19 cellular contexts compared by ENCODE assay signal in the genomic region with DNA sequence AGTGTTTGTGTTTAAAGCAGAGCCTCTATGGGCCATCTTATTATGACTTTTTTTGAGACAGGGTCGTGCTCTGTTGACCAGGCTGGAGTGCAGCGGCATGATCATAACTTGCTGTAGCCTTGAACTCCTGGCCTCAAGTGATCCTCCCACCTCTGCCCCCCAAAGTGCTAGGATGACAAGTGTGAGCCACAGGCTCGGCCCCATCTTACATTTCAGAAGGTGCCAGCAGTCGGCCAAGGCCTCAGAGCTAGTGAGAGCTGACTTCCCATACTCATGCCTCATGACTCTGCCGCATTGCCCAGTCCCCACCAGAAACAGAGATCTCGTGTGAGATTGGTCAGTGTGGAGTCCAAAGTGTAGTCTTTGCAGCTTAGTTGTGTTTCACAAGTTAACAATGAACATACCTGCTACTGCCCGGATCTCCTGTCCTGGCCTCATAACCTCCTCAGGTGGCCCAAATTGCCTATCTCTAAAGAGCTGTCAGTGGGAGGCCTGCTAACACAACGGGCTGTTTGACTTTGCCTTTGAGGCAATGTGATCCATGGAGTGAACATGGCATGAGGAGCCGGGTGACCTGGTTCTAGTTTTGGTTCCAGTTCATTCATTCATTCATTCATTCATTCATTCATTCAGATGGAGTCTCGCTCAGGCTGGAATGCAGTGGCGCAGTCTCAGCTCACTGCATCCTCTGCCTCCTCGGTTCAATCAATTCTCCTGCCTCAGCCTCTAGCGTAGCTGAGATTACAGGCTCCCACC. TPM values are rescaled to one million over a fixed set of nuclear protein-coding genes. Genes with fewer than 3 reads are reported as not detected.
DNase-seq lines count a peak whose midpoint lies in the region; ATAC-seq, FAIRE-seq and TF ChIP-seq lines count a peak whose summit lies in the region.
"Had no signal": no experiment of that assay in that cellular context is flagged by ENCODE, and none has a peak within 500 bp of the region (broad histone marks: within the 10 kb centered on the region; RNA-seq: fewer than 3 reads in every experiment).

No MANE protein-coding gene starts in this region.

- H3K27me3 Mint-ChIP-seq in immature natural killer cell (ENCODE audit: low read depth in 3 of 3), result peaks cover 0 to 11% (median 9%) of the 10 kb centered on the region in 3 donors

- H3K27ac ChIP-seq in HEK293 (ENCODE audit: extremely low read depth, low read depth, low read length), result no peak overlapping the region
- no peak overlapping the region for H3K27ac ChIP-seq in GM12878 (ENCODE audit: control insufficient read depth, insufficient read depth)
- H3K27ac ChIP-seq in foreskin keratinocyte, result peak overlapping the region; percentile 87
- peak overlapping the region; percentile 82 for H3K27ac ChIP-seq in smooth muscle cell (ENCODE audit: low read depth)
- H3K27ac ChIP-seq: KMS-11, SJSA1 had no signal

- H3K4me3 Mint-ChIP-seq in immature natural killer cell, result no peak overlapping the region

- TF ChIP-seq EP300 in GM12878 (IDR thresholded peaks at IDR 0.05; ENCODE audit: borderline replicate concordance in 1 of 2, control insufficient read depth in 1 of 2, low read depth in 2 of 2, low read length in 2 of 2), result no peak

- no peak for TF ChIP-seq CTCF in HEK293 (tag by site-specific recombination; IDR thresholded peaks at IDR 0.05)
- TF ChIP-seq CTCF in GM12878 (IDR thresholded peaks at IDR 0.05 in 2 of 3, conservative IDR thresholded peaks at IDR 0.05 in 1 of 3; ENCODE audit: control insufficient read depth in 2 of 3, extremely low read depth in 1 of 3, insufficient read depth in 1 of 3, low read depth in 3 of 3, low read length in 3 of 3), result no peak
- TF ChIP-seq CTCF in foreskin keratinocyte (conservative IDR thresholded peaks at IDR 0.05), result no peak
- TF ChIP-seq CTCF in smooth muscle cell (IDR thresholded peaks at IDR 0.05; ENCODE audit: borderline replicate concordance, insufficient read depth, poor library complexity, severe bottlenecking), result no peak

- no peak overlapping the region for H3K4me3 ChIP-seq in HEK293 (ENCODE audit: low read depth, low read length)
- no peak overlapping the region for H3K4me3 ChIP-seq in GM12878
- no peak overlapping the region for H3K4me3 ChIP-seq in smooth muscle cell
- H3K4me3 ChIP-seq: SJSA1 had no signal

- TF ChIP-seq POLR2A in GM12878 (IDR thresholded peaks at IDR 0.05; ENCODE audit: low read depth, low read length), result no peak

- SMC1A ChIA-PET in GM12878 (lab: Charles Lee; ENCODE audit: uncharacterized antibody, unreplicated experiment), result no interaction called here

- peaks cover 2% of the 10 kb centered on the region for H3F3A ChIP-seq in smooth muscle cell (ENCODE audit: low read depth)

- H3K4me1 Mint-ChIP-seq in immature natural killer cell, result peaks cover 24 to 45% of the 10 kb centered on the region in 2 donors

- no peak for TF ChIP-seq RAD21 in GM12878 (IDR thresholded peaks at IDR 0.05; ENCODE audit: insufficient read depth, low read depth, low read length)

- peaks cover 0 to 8% (median 7%) of the 10 kb centered on the region in 3 donors for H3K36me3 Mint-ChIP-seq in immature natural killer cell

- H3K4me2 ChIP-seq in GM12878 (ENCODE audit: control insufficient read depth, insufficient read depth) (no peak overlapping the region), smooth muscle cell (no peak overlapping the region)
- H3K4me2 ChIP-seq: KMS-11 had no signal

- ATAC-seq in GM12878 (no peak), foreskin keratinocyte (no peak), HG03442 (IDR thresholded peaks at IDR 0.05; ENCODE audit: unreplicated experiment) (no peak)

- BruUV-seq in GM12878 (replicated peaks; lab: Mats Ljungman, UMichigan), result no TSS peak

- H3K4me1 ChIP-seq in HEK293 (ENCODE audit: control insufficient read depth, insufficient read depth, low read length) (no peaks in the 10 kb centered on the region), GM12878 (ENCODE audit: control insufficient read depth, insufficient read depth, low read length) (no peaks in the 10 kb centered on the region), foreskin keratinocyte (peaks cover 41% of the 10 kb centered on the region), smooth muscle cell (ENCODE audit: low read depth) (peaks cover 4% of the 10 kb centered on the region)

- WGBS in GM12878 (ENCODE audit: insufficient coverage, insufficient replicate concordance, low lambda C conversion rate, missing lambda C conversion rate), result 82% methylated on average over 13 of the region's 13 CpGs
- WGBS in smooth muscle cell (ENCODE audit: low lambda C conversion rate), result 93% methylated on average over 13 of the region's 13 CpGs

- H3K79me2 ChIP-seq in GM12878 (ENCODE audit: control insufficient read depth, insufficient read depth, low read length) (peaks cover 5% of the 10 kb centered on the region), smooth muscle cell (ENCODE audit: low read depth) (peaks cover 58% of the 10 kb centered on the region)

- H3K9me3 ChIP-seq in HEK293 (ENCODE audit: control insufficient read depth, insufficient read depth, low read depth, low read length) (no peaks in the 10 kb centered on the region), GM12878 (replicated peaks; ENCODE audit: control insufficient read depth, insufficient read depth, low read length) (no peaks in the 10 kb centered on the region), smooth muscle cell (replicated peaks; ENCODE audit: low read depth) (no peaks in the 10 kb centered on the region)
- H3K9me3 ChIP-seq: SJSA1 had no signal

- no peak for DNase-seq in GM12878 (ENCODE audit: low read depth, low spot score)
- DNase-seq in foreskin keratinocyte, result no peak
- no peak for DNase-seq in smooth muscle cell (lab: John Stamatoyannopoulos, UW; ENCODE audit: unreplicated experiment)
- no peak for DNase-seq in midbrain (lab: John Stamatoyannopoulos, UW)
- DNase-seq in immature natural killer cell, result no peak
- DNase-seq: ACHN, C1 segment of cervical spinal cord, DMS79, GOT3, NCI-H1048, NCI-H1436, NCI-H1930, NCI-H345, NCI-H524 treated with DMSO at 0.1 percent for 48 hours had no signal

- peaks cover 0 to 3% of the 10 kb centered on the region in 2 experiments; a peak in 1 of 3 replicates for H3K36me3 ChIP-seq in HEK293 (ENCODE audit: control insufficient read depth in 2 of 2, insufficient read depth in 1 of 2, low read length in 2 of 2)
- H3K36me3 ChIP-seq in GM12878 (ENCODE audit: control insufficient read depth in 2 of 2, insufficient read depth in 2 of 2, low read length in 1 of 2), result no peaks in the 10 kb centered on the region; a peak in 2 of 4 replicates
- H3K36me3 ChIP-seq in smooth muscle cell (ENCODE audit: low read depth), result no peaks in the 10 kb centered on the region
- H3K36me3 ChIP-seq: SJSA1 had no signal

- POLR2A ChIA-PET in HEK293 (lab: Yijun Ruan, JAX) (interaction anchor here (1.1 kb wide), 1 partner anchor 9 kb away, joined by 3 read pairs; no protein-coding TSS in a partner anchor), GM12878 (lab: Charles Lee) (no interaction called here)

- no peak for FAIRE-seq in GM12878 (lab: Jason Lieb, UNC)
- FAIRE-seq: D721Med had no signal

- H3K9ac ChIP-seq in GM12878 (ENCODE audit: control insufficient read depth, insufficient read depth, low read length) (no peak overlapping the region), smooth muscle cell (ENCODE audit: low read depth) (no peak overlapping the region)
- H3K9ac ChIP-seq: KMS-11 had no signal

- no peak overlapping the region for H2AFZ ChIP-seq in GM12878 (ENCODE audit: control insufficient read depth, low read depth, low read length)
- H2AFZ ChIP-seq in smooth muscle cell (ENCODE audit: low read depth), result no peak overlapping the region

- H3K9me3 Mint-ChIP-seq in immature natural killer cell, result peaks cover 0 to 1% (median 0%) of the 10 kb centered on the region in 6 donors

- no peak overlapping the region for H3K27ac Mint-ChIP-seq in immature natural killer cell

- CTCF ChIA-PET in HEK293 (lab: Yijun Ruan, JAX), result interaction anchor here (0.5 to 0.9 kb wide), 2 partner anchors 57 to 64 kb away, joined by 3 to 6 read pairs; no protein-coding TSS in a partner anchor
- CTCF ChIA-PET in GM12878 (lab: Yijun Ruan, JAX), result no interaction called here

- peaks cover 9% of the 10 kb centered on the region for H4K20me1 ChIP-seq in GM12878 (ENCODE audit: control insufficient read depth, insufficient read depth)
- H4K20me1 ChIP-seq in smooth muscle cell (ENCODE audit: low read depth), result peaks cover 95% of the 10 kb centered on the region

- in situ Hi-C loops in GM12878 (cut with MboI), result no loop called here

- intact Hi-C loops in GM12878 (cut with micrococcal nuclease; ENCODE audit: unreplicated experiment), result no loop called here

- RAD21 ChIA-PET in GM12878 (lab: Charles Lee; ENCODE audit: unreplicated experiment), result no interaction called here

- H3K27me3 ChIP-seq in GM12878 (replicated peaks in 1 of 2; ENCODE audit: control insufficient read depth in 2 of 2, insufficient read depth in 2 of 2, low read length in 1 of 2), result no peaks in the 10 kb centered on the region
- H3K27me3 ChIP-seq in foreskin keratinocyte, result no peaks in the 10 kb centered on the region
- H3K27me3 ChIP-seq in smooth muscle cell (ENCODE audit: low read depth), result no peaks in the 10 kb centered on the region
- H3K27me3 ChIP-seq: SJSA1 had no signal

RNA-seq across cellular contexts. Expression of a gene that starts 13.7 kb away (rescaled TPM):
- total RNA-seq in GM12878 (2013; cell fraction: nucleolus; rRNA removed), result 99.5 and 120 TPM in 2 replicates
- total RNA-seq in GM12878 (2014; rRNA removed) (13.0 and 15.8 TPM in 2 replicates), GM12878 (2014; rRNA removed; fragmentation: Illumina TruSeq; extraction: Trizol) (11.7 and 12.0 TPM in 2 replicates), GM12878 (2021) (48.5 and 55.6 TPM in 2 replicates), foreskin keratinocyte (81.5 and 85.5 TPM in 2 replicates), smooth muscle cell (25.3 and 26.6 TPM in 2 replicates)
- 24.8 TPM for polyA plus RNA-seq in GM12878 (2011; ENCODE audit: low read depth)
- polyA plus RNA-seq in GM12878 (2011; rRNA removed) (15.2 and 31.2 TPM in 2 replicates), GM12878 (2014; fragmentation: Illumina TruSeq; extraction: Trizol) (19.8 and 22.4 TPM in 2 replicates), GM12878 (2014; fragmentation: Nextera tagmentation; extraction: Ambion mirVana) (under 1 TPM; 0.08 to 0.20 TPM), GM12878 (2014; rRNA removed) (31.6 and 38.1 TPM in 2 replicates), GM12878 (2016; fragmentation: Nextera tagmentation; extraction: Ambion mirVana) (10 to 100 TPM; 13.9 to 14.3 TPM), foreskin keratinocyte (51.5 and 53.7 TPM in 2 replicates), smooth muscle cell (26.8 and 40.3 TPM in 2 replicates), immature natural killer cell (10 to 100 TPM in 1 of 3 donors, 1 to 10 TPM in 2; 2.0 to 13.5 (median 3.8) TPM)
- 17.4 and 22.8 TPM in 2 replicates for polyA plus RNA-seq in GM12878 (2011; cell fraction: cytosol; rRNA removed)
- polyA plus RNA-seq in GM12878 (2011; cell fraction: nucleus; rRNA removed), result 236 and 262 TPM in 2 replicates
- polyA plus RNA-seq in GM12878 (2012), result 58.2 and 68.4 TPM in 2 replicates
- polyA minus RNA-seq in GM12878 (2011; rRNA and poly(A)+ RNA removed), result 34.9 and 37.1 TPM in 2 replicates
- 12.6 and 16.6 TPM in 2 replicates for polyA minus RNA-seq in GM12878 (2011; cell fraction: cytosol; rRNA and poly(A)+ RNA removed)
- 29.5 and 36.9 TPM in 2 replicates for polyA minus RNA-seq in GM12878 (2011; cell fraction: nucleus; rRNA and poly(A)+ RNA removed)

RNA-seq across cellular contexts. Expression of a gene that starts 39.9 kb away (rescaled TPM):
- total RNA-seq in GM12878 (2013; cell fraction: nucleolus; rRNA removed), result 15.7 and 17.6 TPM in 2 replicates
- total RNA-seq in GM12878 (2014; rRNA removed) (9.4 and 12.2 TPM in 2 replicates), GM12878 (2014; rRNA removed; fragmentation: Illumina TruSeq; extraction: Trizol) (7.3 and 8.1 TPM in 2 replicates), GM12878 (2021) (12.9 and 15.2 TPM in 2 replicates), foreskin keratinocyte (27.9 and 31.6 TPM in 2 replicates), smooth muscle cell (19.9 and 20.3 TPM in 2 replicates)
- 3.8 TPM for polyA plus RNA-seq in GM12878 (2011; ENCODE audit: low read depth)
- polyA plus RNA-seq in GM12878 (2011; rRNA removed) (4.4 and 7.7 TPM in 2 replicates), GM12878 (2014; fragmentation: Illumina TruSeq; extraction: Trizol) (5.1 and 6.8 TPM in 2 replicates), GM12878 (2014; fragmentation: Nextera tagmentation; extraction: Ambion mirVana) (under 1 TPM; 0.71 to 0.73 TPM), GM12878 (2014; rRNA removed) (13.9 and 16.5 TPM in 2 replicates), GM12878 (2016; fragmentation: Nextera tagmentation; extraction: Ambion mirVana) (1 to 10 TPM; 4.8 to 5.3 TPM), foreskin keratinocyte (20.4 and 22.8 TPM in 2 replicates), smooth muscle cell (9.9 and 26.4 TPM in 2 replicates), immature natural killer cell (1 to 10 TPM in 1 of 3 donors, under 1 TPM in 1, not detected in 1; 0.78 to 2.0 TPM)
- polyA plus RNA-seq in GM12878 (2011; cell fraction: cytosol; rRNA removed), result 7.0 and 8.7 TPM in 2 replicates
- 37.9 and 42.8 TPM in 2 replicates for polyA plus RNA-seq in GM12878 (2011; cell fraction: nucleus; rRNA removed)
- 11.6 TPM in 2 replicates for polyA plus RNA-seq in GM12878 (2012)
- polyA minus RNA-seq in GM12878 (2011; rRNA and poly(A)+ RNA removed), result 6.2 and 11.5 TPM in 2 replicates
- 1.6 and 2.8 TPM in 2 replicates for polyA minus RNA-seq in GM12878 (2011; cell fraction: cytosol; rRNA and poly(A)+ RNA removed)
- 8.7 and 10.6 TPM in 2 replicates for polyA minus RNA-seq in GM12878 (2011; cell fraction: nucleus; rRNA and poly(A)+ RNA removed)

RNA-seq across cellular contexts. Expression of a gene that starts 50.8 kb away (rescaled TPM):
- total RNA-seq in GM12878 (2013; cell fraction: nucleolus; rRNA removed), result 7.4 and 9.6 TPM in 2 replicates
- total RNA-seq in GM12878 (2014; rRNA removed), result 239 and 246 TPM in 2 replicates
- 171 and 182 TPM in 2 replicates for total RNA-seq in GM12878 (2014; rRNA removed; fragmentation: Illumina TruSeq; extraction: Trizol)
- total RNA-seq in GM12878 (2021), result 144 and 150 TPM in 2 replicates
- 79.6 TPM for polyA plus RNA-seq in GM12878 (2011; ENCODE audit: low read depth)
- 115 and 191 TPM in 2 replicates for polyA plus RNA-seq in GM12878 (2011; rRNA removed)
- 295 and 318 TPM in 2 replicates for polyA plus RNA-seq in GM12878 (2011; cell fraction: cytosol; rRNA removed)
- 101 and 102 TPM in 2 replicates for polyA plus RNA-seq in GM12878 (2011; cell fraction: nucleus; rRNA removed)
- polyA plus RNA-seq in GM12878 (2012), result 89.7 and 95.4 TPM in 2 replicates
- 143 and 207 TPM in 2 replicates for polyA plus RNA-seq in GM12878 (2014; fragmentation: Illumina TruSeq; extraction: Trizol)
- 100 to 1,000 TPM; 357 to 546 TPM for polyA plus RNA-seq in GM12878 (2014; fragmentation: Nextera tagmentation; extraction: Ambion mirVana)
- 225 and 288 TPM in 2 replicates for polyA plus RNA-seq in GM12878 (2014; rRNA removed)
- polyA plus RNA-seq in GM12878 (2016; fragmentation: Nextera tagmentation; extraction: Ambion mirVana), result 100 to 1,000 TPM; 361 to 392 TPM
- polyA minus RNA-seq in GM12878 (2011; rRNA and poly(A)+ RNA removed), result 155 and 221 TPM in 2 replicates
- 36.2 and 44.2 TPM in 2 replicates for polyA minus RNA-seq in GM12878 (2011; cell fraction: cytosol; rRNA and poly(A)+ RNA removed)
- polyA minus RNA-seq in GM12878 (2011; cell fraction: nucleus; rRNA and poly(A)+ RNA removed), result 21.2 and 34.3 TPM in 2 replicates
- total RNA-seq in foreskin keratinocyte, result 231 and 249 TPM in 2 replicates
- 385 and 388 TPM in 2 replicates for polyA plus RNA-seq in foreskin keratinocyte
- total RNA-seq in smooth muscle cell, result 139 and 162 TPM in 2 replicates
- polyA plus RNA-seq in smooth muscle cell, result 434 and 438 TPM in 2 replicates
- 100 to 1,000 TPM; 327 to 701 (median 348) TPM for polyA plus RNA-seq in immature natural killer cell

RNA-seq across cellular contexts. Expression of a gene that starts 52.5 kb away (rescaled TPM):
- total RNA-seq in GM12878 (2013; cell fraction: nucleolus; rRNA removed), result 0.31 TPM in 1 of 2 replicates, not detected in the other
- total RNA-seq in GM12878 (2014; rRNA removed) (0.23 and 0.33 TPM in 2 replicates), GM12878 (2014; rRNA removed; fragmentation: Illumina TruSeq; extraction: Trizol) (0.18 TPM in 1 of 2 replicates, not detected in the other), GM12878 (2021) (0.16 and 0.46 TPM in 2 replicates), foreskin keratinocyte (0.78 and 1.7 TPM in 2 replicates), smooth muscle cell (5.0 and 9.9 TPM in 2 replicates)
- 0.28 TPM for polyA plus RNA-seq in GM12878 (2011; ENCODE audit: low read depth)
- polyA plus RNA-seq in GM12878 (2011; rRNA removed) (0.05 TPM in 1 of 2 replicates, not detected in the other), GM12878 (2014; fragmentation: Illumina TruSeq; extraction: Trizol) (0.09 TPM in 1 of 2 replicates, not detected in the other), GM12878 (2014; fragmentation: Nextera tagmentation; extraction: Ambion mirVana) (not detected), GM12878 (2014; rRNA removed) (0.18 TPM in 1 of 2 replicates, not detected in the other), GM12878 (2016; fragmentation: Nextera tagmentation; extraction: Ambion mirVana) (under 1 TPM; 0.07 to 0.11 TPM), foreskin keratinocyte (0.38 and 0.91 TPM in 2 replicates), smooth muscle cell (10.7 and 14.1 TPM in 2 replicates), immature natural killer cell (1 to 10 TPM in 2 of 3 donors, under 1 TPM in 1; 0.22 to 1.7 (median 1.3) TPM)
- 0.02 and 0.03 TPM in 2 replicates for polyA plus RNA-seq in GM12878 (2011; cell fraction: cytosol; rRNA removed)
- 0.15 and 0.51 TPM in 2 replicates for polyA plus RNA-seq in GM12878 (2011; cell fraction: nucleus; rRNA removed)
- polyA plus RNA-seq in GM12878 (2012), result 0.48 and 0.53 TPM in 2 replicates
- polyA minus RNA-seq in GM12878 (2011; rRNA and poly(A)+ RNA removed), result 0.05 TPM in 1 of 2 replicates, not detected in the other
- polyA minus RNA-seq in GM12878 (2011; cell fraction: cytosol; rRNA and poly(A)+ RNA removed), result not detected in 2 replicates
- polyA minus RNA-seq in GM12878 (2011; cell fraction: nucleus; rRNA and poly(A)+ RNA removed), result 0.73 and 1.1 TPM in 2 replicates

Comparison
In these comparisons a context has a peak if more than half of its experiments do, and no peak if none do; other contexts are left out.
1. H3K27ac ChIP-seq: peak in foreskin keratinocyte (single experiment) and smooth muscle cell (single experiment); none in HEK293 (single experiment) and GM12878 (single experiment).